ENCODE assay signal across 8 cellular contexts in the genomic region with DNA sequence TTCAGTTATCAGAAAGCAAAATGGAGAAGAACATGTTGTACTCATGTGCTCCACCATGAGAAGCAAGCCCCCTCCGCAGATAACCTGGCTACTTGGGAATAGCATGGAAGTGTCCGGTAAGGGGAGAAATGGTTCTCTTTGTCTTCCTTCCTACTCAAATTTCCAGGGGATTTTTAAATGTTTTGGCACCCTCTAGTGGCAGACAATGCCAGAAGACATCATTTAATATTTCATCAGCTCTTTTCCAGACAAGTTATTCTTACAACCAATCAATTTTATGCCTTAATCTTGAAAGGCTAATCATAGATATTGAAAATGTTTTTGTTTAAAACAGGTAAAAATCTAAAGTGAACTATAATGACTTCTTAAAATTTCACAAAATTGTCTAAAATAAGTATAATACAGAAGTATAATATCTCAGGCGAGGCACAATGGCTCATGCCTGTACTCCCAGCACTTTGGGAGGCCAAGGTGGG. TPM values are rescaled to one million over a fixed set of nuclear protein-coding genes. Genes with fewer than 3 reads are reported as not detected.
DNase-seq lines count a peak whose midpoint lies in the region; ATAC-seq and TF ChIP-seq lines count a peak whose summit lies in the region.

No MANE protein-coding gene starts in this region.

- no peak overlapping the region for H3K9ac ChIP-seq in parathyroid adenoma

- no peak overlapping the region for H3K27ac ChIP-seq in parathyroid adenoma

- DNase-seq in DMS153 (lab: John Stamatoyannopoulos, UW) (peak; percentile 66), HT1080 (ENCODE audit: low read depth) (peak; percentile 85), NCI-H82 treated with DMSO at 0.1 percent for 48 hours (lab: John Stamatoyannopoulos, UW; ENCODE audit: unreplicated experiment) (peak; percentile 17), activated T-cell treated with anti-CD3 and anti-CD28 coated beads for 24 hours (ENCODE audit: low read depth) (peak; percentile 41), foreskin fibroblast (peak; percentile 54 to 84), occipital lobe (lab: John Stamatoyannopoulos, UW) (no peak)

- H3K4me2 ChIP-seq in parathyroid adenoma (ENCODE audit: low read length) = no peak overlapping the region

- TF ChIP-seq CTCF in foreskin fibroblast (IDR thresholded peaks at IDR 0.05; ENCODE audit: low read depth, low read length) (peak; percentile 50), parathyroid adenoma (IDR thresholded peaks at IDR 0.05) (peak; percentile 61)

- H2AFZ ChIP-seq in parathyroid adenoma = no peak overlapping the region

- no peaks in the 10 kb centered on the region for H3K4me1 ChIP-seq in parathyroid adenoma

- H3K4me3 ChIP-seq in foreskin fibroblast (ENCODE audit: low read depth in 1 of 2, low read length in 2 of 2) (no peak overlapping the region), parathyroid adenoma (ENCODE audit: low read depth, low read length) (no peak overlapping the region)

- no peaks in the 10 kb centered on the region for H3K9me3 ChIP-seq in parathyroid adenoma (ENCODE audit: control insufficient read depth, low read length)

- H3K27me3 ChIP-seq in parathyroid adenoma (ENCODE audit: control insufficient read depth, insufficient read depth, low read length) = no peaks in the 10 kb centered on the region

- H3K36me3 ChIP-seq in parathyroid adenoma (ENCODE audit: control insufficient read depth, insufficient read depth, low read length) = no peaks in the 10 kb centered on the region

- no peaks in the 10 kb centered on the region for H3K79me2 ChIP-seq in parathyroid adenoma

- no peak for ATAC-seq in HG02610 (IDR thresholded peaks at IDR 0.05; ENCODE audit: unreplicated experiment)

RNA-seq across cellular contexts. Expression of a gene that starts 15.7 kb away (rescaled TPM):
- total RNA-seq in HT1080 (2014; rRNA removed; shearing (Covaris generic)) = not detected in 2 replicates
- 0.02 TPM in 1 of 2 replicates, not detected in the other for polyA plus RNA-seq in HT1080 (2015; cell fraction: cytosol; rRNA removed)
- 0.08 TPM in 1 of 2 replicates, not detected in the other for polyA plus RNA-seq in HT1080 (2015; cell fraction: nucleus; rRNA removed)
- total RNA-seq in occipital lobe = 0.47 TPM

RNA-seq across cellular contexts. Expression of a gene that starts 28.6 kb away (rescaled TPM):
- total RNA-seq in HT1080 (2014; rRNA removed; shearing (Covaris generic)) = 1.7 and 2.1 TPM in 2 replicates
- polyA plus RNA-seq in HT1080 (2015; cell fraction: cytosol; rRNA removed) = 1.7 and 2.3 TPM in 2 replicates
- 1.4 and 1.6 TPM in 2 replicates for polyA plus RNA-seq in HT1080 (2015; cell fraction: nucleus; rRNA removed)
- 6.2 TPM for total RNA-seq in occipital lobe
